9 cellular contexts compared by ENCODE assay signal in genomic region chr14:38210587-38211257, GRCh38.
DNase-seq lines count a peak whose midpoint lies in the region; ATAC-seq and TF ChIP-seq lines count a peak whose summit lies in the region.
"Had no signal": no experiment of that assay in that cellular context is flagged by ENCODE, and none has a peak within 500 bp of the region (broad histone marks: within the 10 kb centered on the region; RNA-seq: fewer than 3 reads in every experiment).

No MANE protein-coding gene starts in this region.

- peaks cover 8% of the 10 kb centered on the region; the same call in 1 of the 2 replicates for H3K4me1 ChIP-seq in iPS-20b (ENCODE audit: insufficient read depth, low read length)

- in situ Hi-C loops in astrocyte of the spinal cord (cut with HindIII; ENCODE audit: low sequenced_read_pairs), result no loop called here

- TF ChIP-seq CTCF in astrocyte of the spinal cord (IDR thresholded peaks at IDR 0.05; ENCODE audit: low read depth, low read length), result peak; percentile 40

- H3K9me3 ChIP-seq in iPS-20b (ENCODE audit: insufficient read depth, low read depth, low read length), result 0 out of 2 replicates have a peak, but pooled peaks cover 7% of the 10 kb centered on the region

- peak overlapping the region; percentile 21 for H3K4me3 ChIP-seq in astrocyte of the spinal cord (ENCODE audit: low read depth, low read length)
- H3K4me3 ChIP-seq in iPS-20b (ENCODE audit: low read length), result peak overlapping the region; percentile 23
- peak overlapping the region; percentile 52 for H3K4me3 ChIP-seq in skeletal muscle cell (ENCODE audit: low read depth, low read length)

- no peak for ATAC-seq in GM18517 (IDR thresholded peaks at IDR 0.05; ENCODE audit: unreplicated experiment)

- peak; percentile 81 for DNase-seq in ELR (ENCODE audit: low read depth)
- peak; percentile 47 for DNase-seq in astrocyte of the spinal cord (ENCODE audit: low read depth, low spot score)
- no peak for DNase-seq in skeletal muscle cell (ENCODE audit: low read depth)
- no peak for DNase-seq in NCI-H2029 (lab: John Stamatoyannopoulos, UW)
- DNase-seq in SKM-1 treated with dmso at 0.1 percent for 144 hours (lab: John Stamatoyannopoulos, UW; ENCODE audit: unreplicated experiment), result no peak
- DNase-seq in NCI-H1092 (lab: John Stamatoyannopoulos, UW), result no peak
- DNase-seq: NCI-H2171 treated with DMSO at 0.1 percent for 48 hours had no signal

- no peak overlapping the region for H3K9ac ChIP-seq in iPS-20b (ENCODE audit: low read depth, low read length)

- H3K27me3 ChIP-seq in iPS-20b (ENCODE audit: insufficient read depth, low read length), result peaks cover 99% of the 10 kb centered on the region

- no peak overlapping the region for H3K27ac ChIP-seq in iPS-20b (ENCODE audit: low read length)

- H3K36me3 ChIP-seq in iPS-20b (ENCODE audit: insufficient read depth, low read depth, low read length), result no peaks in the 10 kb centered on the region

Comparison
In these comparisons a context has a peak if more than half of its experiments do, and no peak if none do; other contexts are left out.
1. DNase-seq: peak in ELR (single experiment) and astrocyte of the spinal cord (single experiment); none in skeletal muscle cell (single experiment), NCI-H2029 (single experiment), SKM-1 treated with dmso at 0.1 percent for 144 hours (single experiment) and NCI-H1092 (single experiment).
2. Peak in every context shown above with its lines, with median percentiles within 50 percentile points of each other: H3K4me3 ChIP-seq.